Comparison of ENCODE assay signal across 1 cellular context in the genomic region with DNA sequence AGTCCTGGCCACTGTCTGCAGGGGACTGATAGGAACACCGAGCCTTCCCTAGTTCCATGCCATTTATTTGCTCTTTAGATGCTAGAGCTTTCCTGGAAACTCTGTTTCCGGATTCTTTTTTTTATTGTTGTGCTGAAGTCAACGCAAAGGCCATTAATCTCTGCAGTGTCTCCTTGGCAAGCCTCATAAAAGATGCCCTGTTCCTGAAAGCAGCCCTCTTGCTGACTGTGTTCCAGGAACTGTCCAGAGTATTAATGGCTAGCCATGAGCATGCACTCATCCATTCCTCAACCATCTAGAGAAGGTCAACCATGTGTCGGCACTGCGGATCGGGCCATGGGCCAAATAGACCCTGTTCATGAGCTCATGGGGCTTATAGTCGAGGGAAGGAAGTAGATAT.
TF ChIP-seq lines count a peak whose summit lies in the region.

No MANE protein-coding gene starts in this region.

TF ChIP-seq in A549, 52 proteins besides CTCF, POLR2A, EP300 and RAD21 (continued from another document):
- TF ChIP-seq, protein P1, sequence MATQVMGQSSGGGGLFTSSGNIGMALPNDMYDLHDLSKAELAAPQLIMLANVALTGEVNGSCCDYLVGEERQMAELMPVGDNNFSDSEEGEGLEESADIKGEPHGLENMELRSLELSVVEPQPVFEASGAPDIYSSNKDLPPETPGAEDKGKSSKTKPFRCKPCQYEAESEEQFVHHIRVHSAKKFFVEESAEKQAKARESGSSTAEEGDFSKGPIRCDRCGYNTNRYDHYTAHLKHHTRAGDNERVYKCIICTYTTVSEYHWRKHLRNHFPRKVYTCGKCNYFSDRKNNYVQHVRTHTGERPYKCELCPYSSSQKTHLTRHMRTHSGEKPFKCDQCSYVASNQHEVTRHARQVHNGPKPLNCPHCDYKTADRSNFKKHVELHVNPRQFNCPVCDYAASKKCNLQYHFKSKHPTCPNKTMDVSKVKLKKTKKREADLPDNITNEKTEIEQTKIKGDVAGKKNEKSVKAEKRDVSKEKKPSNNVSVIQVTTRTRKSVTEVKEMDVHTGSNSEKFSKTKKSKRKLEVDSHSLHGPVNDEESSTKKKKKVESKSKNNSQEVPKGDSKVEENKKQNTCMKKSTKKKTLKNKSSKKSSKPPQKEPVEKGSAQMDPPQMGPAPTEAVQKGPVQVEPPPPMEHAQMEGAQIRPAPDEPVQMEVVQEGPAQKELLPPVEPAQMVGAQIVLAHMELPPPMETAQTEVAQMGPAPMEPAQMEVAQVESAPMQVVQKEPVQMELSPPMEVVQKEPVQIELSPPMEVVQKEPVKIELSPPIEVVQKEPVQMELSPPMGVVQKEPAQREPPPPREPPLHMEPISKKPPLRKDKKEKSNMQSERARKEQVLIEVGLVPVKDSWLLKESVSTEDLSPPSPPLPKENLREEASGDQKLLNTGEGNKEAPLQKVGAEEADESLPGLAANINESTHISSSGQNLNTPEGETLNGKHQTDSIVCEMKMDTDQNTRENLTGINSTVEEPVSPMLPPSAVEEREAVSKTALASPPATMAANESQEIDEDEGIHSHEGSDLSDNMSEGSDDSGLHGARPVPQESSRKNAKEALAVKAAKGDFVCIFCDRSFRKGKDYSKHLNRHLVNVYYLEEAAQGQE (IDR thresholded peaks at IDR 0.05): 0 out of 2 replicates have a peak, but pooled peaks have one; percentile 30
